ENCODE assay signal across 16 cellular contexts in the genomic region with DNA sequence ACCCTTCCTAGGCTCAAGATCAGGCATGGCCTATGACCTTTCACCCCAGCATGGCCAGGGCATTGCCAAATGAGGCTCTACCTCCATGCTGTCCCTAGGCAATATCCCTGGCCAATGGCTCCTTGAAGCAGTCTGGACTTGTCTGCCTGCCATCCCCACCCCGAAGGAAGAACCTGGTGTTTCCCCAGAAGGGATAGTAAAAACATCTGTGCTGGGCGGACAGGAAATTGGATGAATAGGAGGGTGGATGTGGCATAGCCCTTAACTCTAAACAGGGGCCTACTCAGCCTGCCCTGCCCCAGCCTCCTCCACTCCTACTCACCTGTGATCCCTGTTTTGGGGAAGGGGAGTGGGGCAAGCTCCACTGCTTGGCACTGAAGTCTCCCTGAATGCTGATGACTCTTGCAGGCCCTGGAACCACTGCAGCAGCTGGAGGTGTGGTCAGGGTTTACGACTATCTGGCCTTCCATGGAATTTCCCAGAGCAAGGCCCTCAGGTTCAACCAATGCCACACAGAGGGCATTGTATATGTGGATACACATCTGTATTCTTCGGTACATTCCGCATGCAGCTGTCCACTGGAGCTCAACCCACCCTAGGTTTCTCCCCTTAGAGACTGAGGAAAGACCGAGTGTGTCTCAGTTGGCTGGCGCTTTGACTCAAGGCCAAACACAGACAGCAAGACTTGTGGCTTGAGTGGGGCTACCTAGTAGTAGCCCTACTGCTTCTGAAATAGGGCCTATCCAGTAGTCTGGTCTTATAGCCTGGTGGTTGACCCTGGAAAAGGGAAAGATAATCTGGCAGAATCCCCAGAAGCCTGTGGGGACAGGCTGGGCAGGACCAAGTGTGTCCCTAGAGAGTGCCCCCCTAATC. TPM values are rescaled to one million over a fixed set of nuclear protein-coding genes. Genes with fewer than 3 reads are reported as not detected.
"Had no signal": no experiment of that assay in that cellular context is flagged by ENCODE, and none has a peak within 500 bp of the region (broad histone marks: within the 10 kb centered on the region; RNA-seq: fewer than 3 reads in every experiment).

No MANE protein-coding gene starts in this region.

- H3K27ac ChIP-seq: dorsolateral prefrontal cortex, heart right ventricle, skin epidermis, testis had no signal

- DNase-seq: activated CD4-positive, alpha-beta T cell treated with anti-CD3 and anti-CD28 coated beads, Interleukin-2, amount 50 U/mL, for 1 hour; activated naive CD4-positive, alpha-beta T cell; activated naive CD8-positive, alpha-beta T cell treated with anti-CD3 and anti-CD28 coated beads for 36 hours; amniotic stem cell; mesenchymal stem cell; nucleus accumbens; SHP77 treated with DMSO at 0.1 percent for 48 hours; stimulated activated CD4-positive, alpha-beta T cell treated with anti-CD3 and anti-CD28 coated beads, Interleukin-4, amount 100 ng/mL, for 1 hour; T-cell; testis had no signal

- H3K27me3 ChIP-seq: dorsolateral prefrontal cortex, heart right ventricle, testis had no signal

- H3K4me3 ChIP-seq: dorsolateral prefrontal cortex, heart right ventricle, skin epidermis, testis had no signal

- H3K36me3 ChIP-seq: heart right ventricle had no signal

- H3K9me3 ChIP-seq: heart right ventricle, testis had no signal

- H3K4me1 ChIP-seq: testis had no signal

- ATAC-seq: esophagus mucosa; heart right ventricle; naive thymus-derived CD8-positive, alpha-beta T cell; SK-N-SH treated with all-trans-retinoic acid at 6 μM for 48 hours; T-cell had no signal

RNA-seq across cellular contexts. Expression of gene P4HA2, which starts 6.4 kb away (rescaled TPM):
- total RNA-seq: naive thymus-derived CD8-positive, alpha-beta T cell had no signal

RNA-seq across cellular contexts. Expression of gene PDLIM4, which starts 23.4 kb away (rescaled TPM):
- total RNA-seq: naive thymus-derived CD8-positive, alpha-beta T cell; T-cell had no signal
- polyA plus RNA-seq: naive thymus-derived CD8-positive, alpha-beta T cell had no signal
